11 cellular contexts compared by ENCODE assay signal in the genomic region with DNA sequence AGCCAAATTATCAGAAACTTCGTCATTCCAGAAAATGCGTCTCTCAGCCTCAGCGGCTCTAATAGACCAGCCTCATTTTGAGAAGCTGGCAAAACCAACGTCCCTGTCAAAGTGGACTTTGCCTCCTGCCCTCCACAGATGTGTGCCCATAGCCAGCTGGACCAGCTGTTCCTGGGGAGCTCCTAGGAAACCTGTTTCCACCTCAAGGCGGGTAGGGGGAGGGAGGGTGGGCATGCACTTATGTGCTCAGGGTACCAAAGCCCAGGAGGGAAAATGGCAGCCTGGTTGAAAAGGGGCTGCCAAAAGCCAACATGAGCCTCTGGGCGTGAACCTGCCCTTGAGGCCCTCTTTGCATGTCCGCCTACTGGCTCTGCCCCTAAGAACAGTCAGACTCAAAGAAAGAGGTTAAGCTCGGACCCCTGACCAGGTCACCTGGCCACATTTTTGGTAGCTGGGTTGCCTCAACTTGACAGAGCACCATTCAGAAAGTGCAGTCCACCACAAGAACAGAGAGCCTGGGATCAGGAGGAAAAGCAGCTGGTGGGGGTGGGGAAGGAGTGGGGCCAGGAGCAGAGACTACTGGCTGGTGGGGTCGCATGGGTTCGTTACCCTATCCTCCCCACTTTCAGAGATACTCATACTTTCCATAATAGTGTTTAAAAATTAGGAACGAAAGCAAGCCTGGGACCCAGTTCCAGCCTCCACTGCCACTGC. TPM values are rescaled to one million over a fixed set of nuclear protein-coding genes. Genes with fewer than 3 reads are reported as not detected.
A peak's percentile ranks its signal among the peaks of the same experiment; 100 is the strongest.
DNase-seq lines count a peak whose midpoint lies in the region; ATAC-seq and TF ChIP-seq lines count a peak whose summit lies in the region.
"Had no signal": no experiment of that assay in that cellular context is flagged by ENCODE, and none has a peak within 500 bp of the region (broad histone marks: within the 10 kb centered on the region; RNA-seq: fewer than 3 reads in every experiment).

No MANE protein-coding gene starts in this region.

- TF ChIP-seq POLR2A in prostate gland (IDR thresholded peaks at IDR 0.05) = no peak

- intact Hi-C loops in right cardiac atrium (cut with DNase I) (no loop called here), prostate gland (cut with DNase I) (loop anchor here (5.0 kb wide), 1 partner anchor 442 kb away; no protein-coding TSS in a partner anchor)

- WGBS in adipose tissue, 3 donors = 52 to 89% (median 77%) methylated on average over 11 of the region's 11 CpGs
- 83% methylated on average over 11 of the region's 11 CpGs for WGBS in right cardiac atrium
- WGBS in prostate gland = 68% methylated on average over 11 of the region's 11 CpGs

- no peaks in the 10 kb centered on the region for H3K36me3 ChIP-seq in prostate gland
- H3K36me3 ChIP-seq: ovary had no signal

- POLR2A ChIA-PET in WTC11 (lab: Charles Lee) = interaction anchor here (0.6 kb wide), 1 partner anchor 15 kb away, joined by 4 read pairs; no protein-coding TSS in a partner anchor

- CTCF ChIA-PET in WTC11 (lab: Charles Lee) = interaction anchor here (0.5 to 6.9 kb wide), 2 partner anchors 21 to 95 kb away, joined by 3 to 50 read pairs; no protein-coding TSS in a partner anchor

- H3K4me1 ChIP-seq in right cardiac atrium (ENCODE audit: control insufficient read depth, insufficient read depth, low read length) (peaks cover 10% of the 10 kb centered on the region), prostate gland (replicated peaks) (peaks cover 51% of the 10 kb centered on the region)

- H3K4me1 Mint-ChIP-seq in WTC11 = peaks cover 15% of the 10 kb centered on the region

- H3K27me3 ChIP-seq in right cardiac atrium (ENCODE audit: control insufficient read depth, insufficient read depth) (no peaks in the 10 kb centered on the region), prostate gland (replicated peaks; ENCODE audit: insufficient read depth) (no peaks in the 10 kb centered on the region)
- H3K27me3 ChIP-seq: ovary had no signal

- H3K9me3 Mint-ChIP-seq in WTC11 = no peaks in the 10 kb centered on the region

- H3K27ac ChIP-seq in adipose tissue (ENCODE audit: low read depth, low read length) (peak overlapping the region; percentile 65), right cardiac atrium (ENCODE audit: low read length) (peak overlapping the region; percentile 57), prostate gland (peak overlapping the region; percentile 95 to 96)

- H3K9me3 ChIP-seq in right cardiac atrium (ENCODE audit: control insufficient read depth, low read length) (no peaks in the 10 kb centered on the region), prostate gland (no peaks in the 10 kb centered on the region)
- H3K9me3 ChIP-seq: ovary had no signal

- H3K27ac Mint-ChIP-seq in WTC11 = no peak overlapping the region

- H3K36me3 Mint-ChIP-seq in WTC11 = no peaks in the 10 kb centered on the region

- no peak for DNase-seq in AG10803 (ENCODE audit: low read depth)
- DNase-seq in right cardiac atrium = no peak
- DNase-seq in prostate gland (ENCODE audit: low spot score) = no peak
- DNase-seq in NCI-H2171 treated with DMSO at 0.1 percent for 48 hours (lab: John Stamatoyannopoulos, UW) = no peak
- no peak for DNase-seq in WTC11 (ENCODE audit: low spot score)
- no peak for DNase-seq in hypothalamus (lab: John Stamatoyannopoulos, UW)
- DNase-seq: central memory CD4-positive, alpha-beta T cell; NCI-H1417 treated with DMSO at 0.1 percent for 48 hours had no signal

- peaks cover 2% of the 10 kb centered on the region; the same call in 1 of the 2 replicates for H3K27me3 Mint-ChIP-seq in WTC11 (ENCODE audit: low read depth)

- H3K4me3 ChIP-seq in AG10803 (ENCODE audit: low read length) (peak overlapping the region; percentile 0), right cardiac atrium (ENCODE audit: low read length) (no peak overlapping the region), prostate gland (no peak overlapping the region)
- H3K4me3 ChIP-seq: ovary had no signal

- H3K4me3 Mint-ChIP-seq in WTC11 = no peak overlapping the region

- no peak for ATAC-seq in right cardiac atrium
- ATAC-seq in HG03565 (IDR thresholded peaks at IDR 0.05; ENCODE audit: unreplicated experiment) = no peak
- no peak for ATAC-seq in WTC11

- TF ChIP-seq CTCF in AG10803 (conservative IDR thresholded peaks at IDR 0.05; ENCODE audit: low read length) (no peak), prostate gland (IDR thresholded peaks at IDR 0.05) (no peak), WTC11 (IDR thresholded peaks at IDR 0.05) (no peak)

TF ChIP-seq in WTC11, 78 proteins besides CTCF, POLR2A, EP300 and RAD21:
- TF ChIP-seq, protein P1, sequence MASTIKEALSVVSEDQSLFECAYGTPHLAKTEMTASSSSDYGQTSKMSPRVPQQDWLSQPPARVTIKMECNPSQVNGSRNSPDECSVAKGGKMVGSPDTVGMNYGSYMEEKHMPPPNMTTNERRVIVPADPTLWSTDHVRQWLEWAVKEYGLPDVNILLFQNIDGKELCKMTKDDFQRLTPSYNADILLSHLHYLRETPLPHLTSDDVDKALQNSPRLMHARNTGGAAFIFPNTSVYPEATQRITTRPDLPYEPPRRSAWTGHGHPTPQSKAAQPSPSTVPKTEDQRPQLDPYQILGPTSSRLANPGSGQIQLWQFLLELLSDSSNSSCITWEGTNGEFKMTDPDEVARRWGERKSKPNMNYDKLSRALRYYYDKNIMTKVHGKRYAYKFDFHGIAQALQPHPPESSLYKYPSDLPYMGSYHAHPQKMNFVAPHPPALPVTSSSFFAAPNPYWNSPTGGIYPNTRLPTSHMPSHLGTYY (CRISPR knock-in tag; IDR thresholded peaks at IDR 0.05) = no peak
- no peak for TF ChIP-seq EMX1 (CRISPR knock-in tag; IDR thresholded peaks at IDR 0.05)
- no peak for TF ChIP-seq GTF2I (CRISPR knock-in tag; conservative IDR thresholded peaks at IDR 0.05)
- no peak for TF ChIP-seq ELF4 (CRISPR knock-in tag; IDR thresholded peaks at IDR 0.05; ENCODE audit: low read depth)
- TF ChIP-seq SMAD4 (CRISPR knock-in tag; IDR thresholded peaks at IDR 0.05) = no peak
- no peak for TF ChIP-seq JUN (CRISPR knock-in tag; IDR thresholded peaks at IDR 0.05)
- no peak for TF ChIP-seq ZNF396 (CRISPR knock-in tag; IDR thresholded peaks at IDR 0.05; ENCODE audit: borderline replicate concordance)
- TF ChIP-seq ZNF232 (CRISPR knock-in tag; IDR thresholded peaks at IDR 0.05) = no peak
- TF ChIP-seq SP1 (CRISPR knock-in tag; conservative IDR thresholded peaks at IDR 0.05) = no peak
- TF ChIP-seq, protein P2, sequence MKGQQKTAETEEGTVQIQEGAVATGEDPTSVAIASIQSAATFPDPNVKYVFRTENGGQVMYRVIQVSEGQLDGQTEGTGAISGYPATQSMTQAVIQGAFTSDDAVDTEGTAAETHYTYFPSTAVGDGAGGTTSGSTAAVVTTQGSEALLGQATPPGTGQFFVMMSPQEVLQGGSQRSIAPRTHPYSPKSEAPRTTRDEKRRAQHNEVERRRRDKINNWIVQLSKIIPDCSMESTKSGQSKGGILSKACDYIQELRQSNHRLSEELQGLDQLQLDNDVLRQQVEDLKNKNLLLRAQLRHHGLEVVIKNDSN (CRISPR knock-in tag; IDR thresholded peaks at IDR 0.05) = no peak
- no peak for TF ChIP-seq TP53 (CRISPR knock-in tag; IDR thresholded peaks at IDR 0.05)
- no peak for TF ChIP-seq MYBL2 (CRISPR knock-in tag; IDR thresholded peaks at IDR 0.05)
- TF ChIP-seq NFATC4 (CRISPR knock-in tag; IDR thresholded peaks at IDR 0.05) = no peak
- no peak for TF ChIP-seq ZNF121 (CRISPR knock-in tag; IDR thresholded peaks at IDR 0.05)

RNA-seq across cellular contexts. Expression of a gene that starts 3.5 kb away (rescaled TPM):
- 1 to 10 TPM; 3.6 to 5.6 (median 4.9) TPM for polyA plus RNA-seq in adipose tissue
- total RNA-seq in right cardiac atrium = 1 to 10 TPM; 5.0 to 7.2 (median 6.4) TPM
- polyA plus RNA-seq in right cardiac atrium = 3.8 TPM
- 10 to 100 TPM; 24.0 to 53.1 TPM for total RNA-seq in prostate gland
- 4.1 to 6.6 TPM (median 5.5 TPM) in 3 replicates for total RNA-seq in WTC11 (2021)

RNA-seq across cellular contexts. Expression of a gene that starts 35.4 kb away (rescaled TPM):
- polyA plus RNA-seq in adipose tissue (1 to 10 TPM; 3.1 to 7.8 (median 5.5) TPM), right cardiac atrium (6.3 TPM)
- total RNA-seq in right cardiac atrium (10 to 100 TPM; 13.1 to 19.9 (median 17.2) TPM), prostate gland (10 to 100 TPM; 14.4 to 18.5 TPM), WTC11 (2021) (14.7 to 18.7 TPM (median 16.8 TPM) in 3 replicates)

RNA-seq across cellular contexts. Expression of a gene that starts 45.1 kb away (rescaled TPM):
- 10 to 100 TPM in 1 of 3 donors, 1 to 10 TPM in 2; 2.9 to 24.4 (median 3.5) TPM for polyA plus RNA-seq in adipose tissue
- total RNA-seq in right cardiac atrium = 1 to 10 TPM; 3.4 to 6.1 (median 4.6) TPM
- polyA plus RNA-seq in right cardiac atrium = 6.0 TPM
- 10 to 100 TPM in 1 of 2 donors, 1 to 10 TPM in 1; 2.9 to 17.7 TPM for total RNA-seq in prostate gland
- total RNA-seq in WTC11 (2021) = 52.1 to 63.9 TPM (median 63.4 TPM) in 3 replicates
